ENCODE assay signal across 22 cellular contexts in genomic region chr13:75347925-75348324, GRCh38.
DNase-seq lines count a peak whose midpoint lies in the region; ATAC-seq, FAIRE-seq and TF ChIP-seq lines count a peak whose summit lies in the region.
"Had no signal": no experiment of that assay in that cellular context is flagged by ENCODE, and none has a peak within 500 bp of the region (broad histone marks: within the 10 kb centered on the region; RNA-seq: fewer than 3 reads in every experiment).

No MANE protein-coding gene starts in this region.

- peak overlapping the region; percentile 21 for H3K27ac Mint-ChIP-seq in astrocyte (ENCODE audit: unreplicated experiment)
- no peak overlapping the region for H3K27ac Mint-ChIP-seq in stimulated activated naive B cell treated with anti-CD40 and anti-IgM and Interleukin-4, amounts not matched to agents 10 μg/mL and 1 μg/mL and 100 μg/mL, for 72 hours
- H3K27ac Mint-ChIP-seq: H9 had no signal

- TF ChIP-seq EP300 in A549 (IDR thresholded peaks at IDR 0.05) (no peak), HepG2 (IDR thresholded peaks at IDR 0.05; ENCODE audit: low read depth in 2 of 2, low read length in 2 of 2) (peak in 1 of 2 experiments; percentile 47; a peak in 1 of 4 replicates), HepG2 (CRISPR knock-in tag; IDR thresholded peaks at IDR 0.05; ENCODE audit: borderline replicate concordance) (no peak)

- H3K4me3 Mint-ChIP-seq in astrocyte (ENCODE audit: unreplicated experiment): no peak overlapping the region
- H3K4me3 Mint-ChIP-seq in stimulated activated naive B cell treated with anti-CD40 and anti-IgM and Interleukin-4, amounts not matched to agents 10 μg/mL and 1 μg/mL and 100 μg/mL, for 72 hours: no peak overlapping the region
- H3K4me3 Mint-ChIP-seq: H9 had no signal

- H4K20me1 ChIP-seq in astrocyte (ENCODE audit: insufficient read depth, low read length): no peaks in the 10 kb centered on the region
- H4K20me1 ChIP-seq in HepG2 (ENCODE audit: insufficient read depth, low read length): no peaks in the 10 kb centered on the region

- WGBS in A549 (ENCODE audit: missing lambda C conversion rate): 0% methylated on average over 1 of the region's 1 CpG
- WGBS in HepG2 (ENCODE audit: low lambda C conversion rate): 22% methylated on average over 1 of the region's 1 CpG

- in situ Hi-C loops in HepG2 (cut with HindIII; ENCODE audit: extremely low pct_ligation_motif_present, low pct_unique_long_range_greater_than_20kb): no loop called here

- H3K4me1 Mint-ChIP-seq in astrocyte (ENCODE audit: low read depth, unreplicated experiment): peaks cover 16% of the 10 kb centered on the region
- H3K4me1 Mint-ChIP-seq in stimulated activated naive B cell treated with anti-CD40 and anti-IgM and Interleukin-4, amounts not matched to agents 10 μg/mL and 1 μg/mL and 100 μg/mL, for 72 hours: no peaks in the 10 kb centered on the region
- H3K4me1 Mint-ChIP-seq: H9 had no signal

- H3K4me1 ChIP-seq in A549: peaks cover 9% of the 10 kb centered on the region; the same call in 2 of the 3 replicates
- H3K4me1 ChIP-seq in astrocyte (ENCODE audit: insufficient read depth, low read length): peaks cover 14% of the 10 kb centered on the region
- H3K4me1 ChIP-seq in HepG2 (ENCODE audit: insufficient read depth, low read length): peaks cover 42% of the 10 kb centered on the region

- no peaks in the 10 kb centered on the region for H3K9me3 Mint-ChIP-seq in astrocyte (ENCODE audit: unreplicated experiment)
- no peaks in the 10 kb centered on the region for H3K9me3 Mint-ChIP-seq in stimulated activated naive B cell treated with anti-CD40 and anti-IgM and Interleukin-4, amounts not matched to agents 10 μg/mL and 1 μg/mL and 100 μg/mL, for 72 hours
- H3K9me3 Mint-ChIP-seq: H9 had no signal

- no peak overlapping the region for H2AFZ ChIP-seq in astrocyte (ENCODE audit: low read depth, low read length)
- H2AFZ ChIP-seq in HepG2 (ENCODE audit: low read length): no peak overlapping the region
- H2AFZ ChIP-seq: GM23248 had no signal

- CTCF ChIA-PET in A549 (lab: Yijun Ruan, JAX) (no interaction called here), HepG2 (lab: Yijun Ruan, JAX; ENCODE audit: low intra/inter-chr PET ratio, low total read pairs) (no interaction called here)

- FAIRE-seq in A549 (lab: Jason Lieb, UNC) (no peak), astrocyte (lab: Jason Lieb, UNC) (no peak), HepG2 (lab: Jason Lieb, UNC) (no peak)
- FAIRE-seq: GM18507, K562 had no signal

- TF ChIP-seq POLR2A in A549 (IDR thresholded peaks at IDR 0.05; ENCODE audit: low read length) (no peak), HepG2 (IDR thresholded peaks at IDR 0.05; ENCODE audit: insufficient read depth in 1 of 2, low read depth in 2 of 2, low read length in 2 of 2) (no peak)

- H3K9me3 ChIP-seq in A549: no peaks in the 10 kb centered on the region
- H3K9me3 ChIP-seq in astrocyte (ENCODE audit: insufficient read depth, low read depth, low read length): no peaks in the 10 kb centered on the region
- H3K9me3 ChIP-seq in HepG2 (ENCODE audit: low read length): no peaks in the 10 kb centered on the region

- no peak for TF ChIP-seq CTCF in A549 (IDR thresholded peaks at IDR 0.05)
- TF ChIP-seq CTCF in astrocyte (IDR thresholded peaks at IDR 0.05; ENCODE audit: insufficient read depth, low read depth, low read length): no peak
- TF ChIP-seq CTCF in HepG2 (CRISPR knock-in tag; IDR thresholded peaks at IDR 0.05): no peak

- no peaks in the 10 kb centered on the region for H3K79me2 ChIP-seq in astrocyte (ENCODE audit: insufficient read depth, low read length)
- H3K79me2 ChIP-seq in HepG2 (ENCODE audit: insufficient read depth, low read length): peaks cover 2% of the 10 kb centered on the region

- H3K36me3 Mint-ChIP-seq in astrocyte (ENCODE audit: low read depth, unreplicated experiment): peaks cover 8% of the 10 kb centered on the region
- no peaks in the 10 kb centered on the region for H3K36me3 Mint-ChIP-seq in stimulated activated naive B cell treated with anti-CD40 and anti-IgM and Interleukin-4, amounts not matched to agents 10 μg/mL and 1 μg/mL and 100 μg/mL, for 72 hours

- 0 out of 3 replicates have a peak overlapping the region, but pooled peaks have one; percentile 22 for H3K4me2 ChIP-seq in A549
- no peak overlapping the region for H3K4me2 ChIP-seq in astrocyte (ENCODE audit: low read length)
- H3K4me2 ChIP-seq in HepG2 (ENCODE audit: low read depth, low read length): no peak overlapping the region

- H3K27ac ChIP-seq in A549 (no peak overlapping the region), astrocyte (ENCODE audit: low read depth, low read length) (peak overlapping the region; percentile 69), HepG2 (ENCODE audit: extremely low read length, insufficient read depth, low read length) (no peak overlapping the region)
- H3K27ac ChIP-seq: GM23248 had no signal

- intact Hi-C loops in HepG2 (cut with micrococcal nuclease; ENCODE audit: unreplicated experiment): no loop called here

- H3K9ac ChIP-seq in astrocyte (ENCODE audit: low read length) (no peak overlapping the region), HepG2 (ENCODE audit: insufficient read depth, low read depth, low read length) (no peak overlapping the region)
- H3K9ac ChIP-seq: GM23248 had no signal

- H3K36me3 ChIP-seq in astrocyte (ENCODE audit: insufficient read depth, low read length): no peaks in the 10 kb centered on the region
- peaks cover 12 to 55% of the 10 kb centered on the region in 2 experiments for H3K36me3 ChIP-seq in HepG2 (replicated peaks in 1 of 2; ENCODE audit: control insufficient read depth in 1 of 2, insufficient read depth in 2 of 2, low read length in 2 of 2)

- BruUV-seq in HepG2 (replicated peaks; lab: Mats Ljungman, UMichigan): no TSS peak

- TF ChIP-seq RAD21 in A549 (conservative IDR thresholded peaks at IDR 0.05 in 1 of 2, IDR thresholded peaks at IDR 0.05 in 1 of 2) (no peak), HepG2 (CRISPR knock-in tag; IDR thresholded peaks at IDR 0.05) (no peak)

- POLR2A ChIA-PET in A549 (lab: Yijun Ruan, JAX) (no interaction called here), HepG2 (lab: Yijun Ruan, JAX) (no interaction called here)

- H3K27me3 ChIP-seq in astrocyte (ENCODE audit: insufficient read depth, low read length): no peaks in the 10 kb centered on the region
- no peaks in the 10 kb centered on the region; a peak in 1 of 5 replicates for H3K27me3 ChIP-seq in HepG2 (ENCODE audit: control insufficient read depth in 1 of 2, insufficient read depth in 2 of 2, low read length in 2 of 2)

- H3K4me3 ChIP-seq in A549 (no peak overlapping the region), astrocyte (ENCODE audit: insufficient read depth, low read depth, low read length) (no peak overlapping the region), HepG2 (replicated peaks in 1 of 3; ENCODE audit: insufficient read depth in 1 of 3, low read depth in 2 of 3, low read length in 3 of 3) (no peak overlapping the region)
- H3K4me3 ChIP-seq: GM23248, K562 had no signal

- H3K27me3 Mint-ChIP-seq in astrocyte (ENCODE audit: low read depth, unreplicated experiment): no peaks in the 10 kb centered on the region
- no peaks in the 10 kb centered on the region for H3K27me3 Mint-ChIP-seq in stimulated activated naive B cell treated with anti-CD40 and anti-IgM and Interleukin-4, amounts not matched to agents 10 μg/mL and 1 μg/mL and 100 μg/mL, for 72 hours

- DNase-seq in A549 (ENCODE audit: low read depth in 1 of 2, low spot score in 1 of 2): peak in 1 of 2 experiments; percentile 54
- peak; percentile 36 for DNase-seq in LHCN-M2 (ENCODE audit: low read depth)
- DNase-seq in astrocyte (ENCODE audit: low read depth): no peak
- no peak for DNase-seq in HepG2 (ENCODE audit: low spot score)
- no peak for DNase-seq in activated naive CD4-positive, alpha-beta T cell treated with anti-CD3 and anti-CD28 coated beads, Interleukin-2, amount 50 U/mL, for 16 hours
- no peak for DNase-seq in stimulated activated naive B cell treated with anti-CD40 and anti-IgM and Interleukin-4, amounts not matched to agents 10 μg/mL and 1 μg/mL and 100 μg/mL, for 72 hours
- no peak for DNase-seq in NCI-H1105 treated with DMSO at 0.1 percent for 48 hours (lab: John Stamatoyannopoulos, UW)
- DNase-seq in left lobe of liver (ENCODE audit: low spot score): no peak
- DNase-seq: 8988T, Calu3, GM23248, H9, Kasumi-1, NCI-H1048, NCI-H1417 treated with DMSO at 0.1 percent for 48 hours, NCI-H187 treated with DMSO at 0.1 percent for 48 hours, NCI-H524 treated with DMSO at 0.1 percent for 48 hours, NCI-H774, Right ventricle myocardium superior, RPMI8226 had no signal

- ATAC-seq in A549 (peak; percentile 62 to 68; a peak in 5 of 6 replicates), HepG2 (peak; percentile 66; the same call in 1 of the 3 replicates), left lobe of liver (no peak)
- no peak for ATAC-seq in stimulated activated naive B cell treated with anti-CD40 and anti-IgM and Interleukin-4, amounts not matched to agents 10 μg/mL and 1 μg/mL and 100 μg/mL, for 72 hours (replicated peaks)
- ATAC-seq: K562 had no signal

TF ChIP-seq in A549, 52 proteins besides CTCF, POLR2A, EP300 and RAD21:
- TF ChIP-seq FOSL2 (IDR thresholded peaks at IDR 0.05): no peak
- peak; percentile 41 for TF ChIP-seq FOSL2 (CRISPR knock-in tag; IDR thresholded peaks at IDR 0.05)
- TF ChIP-seq SMC3 (IDR thresholded peaks at IDR 0.05): no peak

TF ChIP-seq in HepG2, 621 proteins besides CTCF, POLR2A, EP300 and RAD21 (continues in another document):
- TF ChIP-seq FOSL2 (CRISPR knock-in tag; IDR thresholded peaks at IDR 0.05): peak; percentile 93
- no peak for TF ChIP-seq PHF8 (CRISPR knock-in tag; IDR thresholded peaks at IDR 0.05)
- TF ChIP-seq FOXA3 (CRISPR knock-in tag; IDR thresholded peaks at IDR 0.05): peak; percentile 57; the same call in 1 of the 2 replicates
- TF ChIP-seq ZNF770 (CRISPR knock-in tag; IDR thresholded peaks at IDR 0.05): peak; percentile 93
- TF ChIP-seq SOX6 (IDR thresholded peaks at IDR 0.05): no peak
- TF ChIP-seq SOX6 (CRISPR knock-in tag; IDR thresholded peaks at IDR 0.05): 0 out of 2 replicates have a peak, but pooled peaks have one; percentile 13

Comparison
In these comparisons a context has a peak if more than half of its experiments do, and no peak if none do; other contexts are left out.
1. ATAC-seq: peak in A549 (2 of 2) and HepG2 (single experiment); none in stimulated activated naive B cell treated with anti-CD40 and anti-IgM and Interleukin-4, amounts not matched to agents 10 μg/mL and 1 μg/mL and 100 μg/mL, for 72 hours (0 of 2) and left lobe of liver (single experiment).